15 cellular contexts compared by ENCODE assay signal in genomic region chrX:80511969-80512760, GRCh38.
A peak's percentile ranks its signal among the peaks of the same experiment; 100 is the strongest.
DNase-seq lines count a peak whose midpoint lies in the region; ATAC-seq, FAIRE-seq and TF ChIP-seq lines count a peak whose summit lies in the region.
"Had no signal": no experiment of that assay in that cellular context is flagged by ENCODE, and none has a peak within 500 bp of the region (broad histone marks: within the 10 kb centered on the region; RNA-seq: fewer than 3 reads in every experiment).

No MANE protein-coding gene starts in this region.

- no peak overlapping the region for H3K4ac ChIP-seq in mesendoderm (ENCODE audit: low read depth, low read length)

- 0% methylated on average over 6 of the region's 7 CpGs for WGBS in K562 (ENCODE audit: insufficient coverage, low coverage, missing lambda C conversion rate)
- WGBS in mesendoderm (ENCODE audit: extremely low coverage, insufficient coverage, low lambda C conversion rate), result no CpG with 5 or more reads among the region's 7 CpGs
- WGBS in heart left ventricle, 4 donors, result 13 to 37% (median 27%) methylated on average over 7 of the region's 7 CpGs

- no peak overlapping the region for H3K18ac ChIP-seq in mesendoderm (ENCODE audit: low read length)

- H3K4me3 ChIP-seq in Caco-2 (ENCODE audit: low read depth, low read length) (no peak overlapping the region), HUES6 (ENCODE audit: low read depth, low read length) (no peak overlapping the region), K562 (no peak overlapping the region), mesendoderm (ENCODE audit: low read length) (no peak overlapping the region), heart left ventricle (no peak overlapping the region)

- H3K79me2 ChIP-seq in K562 (ENCODE audit: control insufficient read depth, insufficient read depth, low read length) (no peaks in the 10 kb centered on the region), mesendoderm (ENCODE audit: control insufficient read depth, insufficient read depth, low read length) (no peaks in the 10 kb centered on the region)

- H3K4me1 ChIP-seq in Caco-2, result no peaks in the 10 kb centered on the region
- peaks cover 23% of the 10 kb centered on the region for H3K4me1 ChIP-seq in HUES6 (ENCODE audit: control insufficient read depth, insufficient read depth, low read length)
- peaks cover 0 to 8% of the 10 kb centered on the region in 2 experiments; a peak in 3 of 5 replicates for H3K4me1 ChIP-seq in K562 (replicated peaks in 1 of 2; ENCODE audit: control insufficient read depth in 2 of 2, insufficient read depth in 2 of 2, low read length in 2 of 2)
- no peaks in the 10 kb centered on the region for H3K4me1 ChIP-seq in mesendoderm (ENCODE audit: control insufficient read depth, low read depth, low read length)
- H3K4me1 ChIP-seq in heart left ventricle, result no peaks in the 10 kb centered on the region

- no peak overlapping the region for H4K5ac ChIP-seq in mesendoderm (ENCODE audit: low read length)

- H3K23ac ChIP-seq in mesendoderm (ENCODE audit: low read length), result no peak overlapping the region

- TF ChIP-seq POLR2A in K562 (conservative IDR thresholded peaks at IDR 0.05) (no peak), heart left ventricle (IDR thresholded peaks at IDR 0.05) (no peak)

- no peak overlapping the region for H2BK5ac ChIP-seq in mesendoderm (ENCODE audit: low read length)

- H3K27ac ChIP-seq in HUES6 (ENCODE audit: low read depth, low read length), result peak overlapping the region; percentile 33; the same call in 1 of the 2 replicates
- peak overlapping the region; percentile 86 for H3K27ac ChIP-seq in K562 (ENCODE audit: extremely low read depth, low read depth, low read length)
- H3K27ac ChIP-seq in mesendoderm (ENCODE audit: low read depth, low read length), result peak overlapping the region; percentile 28
- H3K27ac ChIP-seq in heart left ventricle, result no peak overlapping the region

- TF ChIP-seq CTCF in Caco-2 (IDR thresholded peaks at IDR 0.05; ENCODE audit: insufficient read depth in 1 of 2, low read depth in 1 of 2, low read length in 1 of 2, severe bottlenecking in 1 of 2, unreplicated experiment in 1 of 2) (no peak), K562 (IDR thresholded peaks at IDR 0.05 in 2 of 3, conservative IDR thresholded peaks at IDR 0.05 in 1 of 3; ENCODE audit: insufficient read depth in 2 of 3, low read depth in 1 of 3, low read length in 3 of 3) (no peak), heart left ventricle (IDR thresholded peaks at IDR 0.05) (no peak)

- ATAC-seq in K562 (peak; percentile 95), GM18502 (IDR thresholded peaks at IDR 0.05; ENCODE audit: poor library complexity, unreplicated experiment) (no peak), GM21825 (IDR thresholded peaks at IDR 0.05; ENCODE audit: unreplicated experiment) (no peak), heart left ventricle (no peak)

- H2BK120ac ChIP-seq in mesendoderm (ENCODE audit: low read depth, low read length), result no peak overlapping the region

- H3K9me3 ChIP-seq in Caco-2 (no peaks in the 10 kb centered on the region), HUES6 (ENCODE audit: control insufficient read depth, insufficient read depth, low read depth, low read length) (peaks cover 5% of the 10 kb centered on the region; the same call in 1 of the 2 replicates), K562 (replicated peaks; ENCODE audit: control insufficient read depth, insufficient read depth, low read depth, low read length) (no peaks in the 10 kb centered on the region), heart left ventricle (no peaks in the 10 kb centered on the region)

- H3K56ac ChIP-seq in mesendoderm (ENCODE audit: low read length), result peak overlapping the region; percentile 60

- H3K27me3 ChIP-seq in Caco-2 (replicated peaks; ENCODE audit: control insufficient read depth, insufficient read depth, low read length) (no peaks in the 10 kb centered on the region), HUES6 (ENCODE audit: control insufficient read depth, insufficient read depth, low read length) (no peaks in the 10 kb centered on the region), K562 (ENCODE audit: control insufficient read depth in 2 of 2, insufficient read depth in 2 of 2, low read length in 2 of 2) (no peaks in the 10 kb centered on the region), mesendoderm (ENCODE audit: insufficient read depth, low read length, poor library complexity) (no peaks in the 10 kb centered on the region), heart left ventricle (no peaks in the 10 kb centered on the region)

- H3K79me1 ChIP-seq in mesendoderm (ENCODE audit: low read length), result no peaks in the 10 kb centered on the region

- CTCF ChIA-PET in Caco-2 (lab: Charles Lee) (no interaction called here), K562 (lab: Yijun Ruan, JAX; ENCODE audit: low intra/inter-chr PET ratio) (no interaction called here)

- no peak overlapping the region for H2AK5ac ChIP-seq in mesendoderm (ENCODE audit: low read length)

- H3K4me2 ChIP-seq in K562 (ENCODE audit: insufficient read depth, low read length) (peak overlapping the region; percentile 46), mesendoderm (ENCODE audit: low read length) (no peak overlapping the region)

- peak overlapping the region; percentile 58 for H3K4me3 Mint-ChIP-seq in Caco-2 (ENCODE audit: unreplicated experiment)

- H2AFZ ChIP-seq in K562 (ENCODE audit: low read depth, low read length), result peak overlapping the region; percentile 63

- POLR2A ChIA-PET in Caco-2 (lab: Charles Lee), result no interaction called here
- POLR2A ChIA-PET in K562 (lab: Yijun Ruan, JAX), result interaction anchor here (0.6 to 0.8 kb wide), 2 partner anchors 10 to 253 kb away, joined by 4 read pairs; no protein-coding TSS in a partner anchor

- TF ChIP-seq RAD21 in K562 (CRISPR knock-in tag; conservative IDR thresholded peaks at IDR 0.05 in 1 of 2, IDR thresholded peaks at IDR 0.05 in 1 of 2), result peak in 1 of 2 experiments; percentile 12; a peak in 1 of 4 replicates

- H3K36me3 ChIP-seq in Caco-2 (ENCODE audit: control insufficient read depth, insufficient read depth, low read length) (no peaks in the 10 kb centered on the region), HUES6 (ENCODE audit: control insufficient read depth, insufficient read depth, low read length) (no peaks in the 10 kb centered on the region), K562 (ENCODE audit: control insufficient read depth, insufficient read depth, low read length) (no peaks in the 10 kb centered on the region), mesendoderm (ENCODE audit: control insufficient read depth, insufficient read depth, low read length) (no peaks in the 10 kb centered on the region), heart left ventricle (no peaks in the 10 kb centered on the region)

- H3K9me1 ChIP-seq in K562 (ENCODE audit: control insufficient read depth, insufficient read depth, low read length), result no peaks in the 10 kb centered on the region

- no peaks in the 10 kb centered on the region for H4K20me1 ChIP-seq in K562 (replicated peaks; ENCODE audit: control insufficient read depth, insufficient read depth, low read length)

- H3K36me3 Mint-ChIP-seq in Caco-2 (ENCODE audit: insufficient read depth, unreplicated experiment), result no peaks in the 10 kb centered on the region

- H3K9ac ChIP-seq in HUES6 (ENCODE audit: low read length) (peak overlapping the region; percentile 21), K562 (ENCODE audit: insufficient read depth in 1 of 2, low read depth in 2 of 2, low read length in 2 of 2) (peak overlapping the region in 1 of 2 experiments; percentile 39; a peak in 2 of 4 replicates), mesendoderm (ENCODE audit: low read length) (no peak overlapping the region)

- peak; percentile 9 to 34 for DNase-seq in Caco-2
- DNase-seq in K562 (ENCODE audit: extremely low read depth in 1 of 4, low spot score in 3 of 4), result peak; percentile 36 to 87 (median 54)
- peak; percentile 91 for DNase-seq in mesendoderm
- DNase-seq in ACHN, result no peak
- no peak for DNase-seq in heart left ventricle
- DNase-seq: activated effector memory CD4-positive, alpha-beta T cell treated with anti-CD3 and anti-CD28 coated beads, Interleukin-2, amount 50 U/mL, for 16 hours; IMR-90; NCI-H1436; NCI-H510A treated with DMSO at 0.1 percent for 48 hours; posterior cingulate gyrus; Right ventricle myocardium superior had no signal

- H3K4me1 Mint-ChIP-seq in Caco-2 (ENCODE audit: low read depth, unreplicated experiment), result peaks cover 12% of the 10 kb centered on the region

- in situ Hi-C loops in K562 (cut with MboI) (no loop called here), ACHN (cut with HindIII; ENCODE audit: low pct_ligation_motif_present, low pct_unique_long_range_greater_than_20kb, low sequenced_read_pairs) (no loop called here)

- no TSS peak for BruUV-seq in Caco-2 (replicated peaks; lab: Mats Ljungman, UMichigan)
- no TSS peak for BruUV-seq in K562 (replicated peaks; lab: Mats Ljungman, UMichigan)

- no peak overlapping the region for H4K8ac ChIP-seq in mesendoderm (ENCODE audit: low read depth, low read length)

- H3K27ac Mint-ChIP-seq in Caco-2 (ENCODE audit: unreplicated experiment), result peak overlapping the region; percentile 78

- peak; percentile 96 for FAIRE-seq in K562 (lab: Jason Lieb, UNC)
- FAIRE-seq: TTC549 had no signal

- no peaks in the 10 kb centered on the region for H3K9me3 Mint-ChIP-seq in Caco-2 (ENCODE audit: unreplicated experiment)

- no peaks in the 10 kb centered on the region for H3K27me3 Mint-ChIP-seq in Caco-2 (ENCODE audit: insufficient read depth, unreplicated experiment)

- no peak overlapping the region for H2BK15ac ChIP-seq in mesendoderm (replicated peaks; ENCODE audit: low read depth)

- TF ChIP-seq EP300 in K562 (IDR thresholded peaks at IDR 0.05; ENCODE audit: low read length), result peak; percentile 88

- intact Hi-C loops in Caco-2 (cut with micrococcal nuclease; ENCODE audit: unreplicated experiment), result no loop called here
- intact Hi-C loops in K562 (cut with micrococcal nuclease), result loop anchor here (1.0 to 5.0 kb wide), 2 partner anchors 65 to 89 kb away; no protein-coding TSS in a partner anchor
- intact Hi-C loops in heart left ventricle (cut with DNase I), result no loop called here

TF ChIP-seq in K562, 482 proteins besides CTCF, POLR2A, EP300 and RAD21 (continues in another document):
- TF ChIP-seq PATZ1 (CRISPR knock-in tag; IDR thresholded peaks at IDR 0.05; ENCODE audit: borderline replicate concordance) (no peak), CBX1 (IDR thresholded peaks at IDR 0.05; ENCODE audit: low read depth) (no peak)

Comparison
In these comparisons a context has a peak if more than half of its experiments do, and no peak if none do; other contexts are left out.
1. DNase-seq: peak in Caco-2 (2 of 2), K562 (4 of 4) and mesendoderm (single experiment); none in ACHN (single experiment) and heart left ventricle (0 of 5).
2. H3K27ac ChIP-seq: peak in HUES6 (single experiment), K562 (single experiment) and mesendoderm (single experiment); none in heart left ventricle (0 of 12).